Comparison of ENCODE assay signal across 26 cellular contexts in the genomic region with DNA sequence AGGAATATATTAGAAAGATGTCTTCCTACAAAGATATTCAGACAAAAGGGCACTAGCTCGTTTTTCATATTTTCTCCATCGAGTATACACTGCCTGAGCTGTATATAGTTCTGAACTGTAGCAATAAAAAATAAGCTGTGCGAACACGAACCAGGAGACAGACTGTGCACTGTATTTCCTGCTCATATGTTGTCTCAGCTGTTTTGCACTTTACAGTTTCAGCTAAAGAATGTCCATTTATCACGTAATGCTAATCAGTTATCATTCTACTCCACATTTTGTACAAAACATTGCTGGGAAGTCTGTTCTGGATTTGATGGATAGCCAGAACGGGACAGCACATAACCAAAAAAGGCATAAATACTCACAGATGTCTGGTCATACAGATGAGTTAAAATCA.
DNase-seq lines count a peak whose midpoint lies in the region; ATAC-seq, FAIRE-seq and TF ChIP-seq lines count a peak whose summit lies in the region.
"Had no signal": no experiment of that assay in that cellular context is flagged by ENCODE, and none has a peak within 500 bp of the region (broad histone marks: within the 10 kb centered on the region; RNA-seq: fewer than 3 reads in every experiment).

No MANE protein-coding gene starts in this region.

- ATAC-seq in right lobe of liver (peak; percentile 17 to 61 (median 48)), HepG2 (no peak), aorta (ENCODE audit: low FRiP score) (no peak)
- no peak for ATAC-seq in effector memory CD8-positive, alpha-beta T cell (replicated peaks)
- ATAC-seq: foreskin keratinocyte; naive thymus-derived CD8-positive, alpha-beta T cell; WTC11 had no signal

- H2AFZ ChIP-seq in HepG2 (ENCODE audit: low read length): no peak overlapping the region

- H3K4me3 ChIP-seq in right lobe of liver (no peak overlapping the region), HepG2 (replicated peaks in 1 of 3; ENCODE audit: insufficient read depth in 1 of 3, low read depth in 2 of 3, low read length in 3 of 3) (no peak overlapping the region), ascending aorta (peak overlapping the region; percentile 19 to 48), aorta (ENCODE audit: low read length in 2 of 2) (peak overlapping the region; percentile 64), small intestine (ENCODE audit: low read depth in 1 of 2, low read length in 2 of 2) (no peak overlapping the region)
- H3K4me3 ChIP-seq: colonic mucosa, HAP-1, Peyer's patch had no signal

- CTCF ChIA-PET in HepG2 (lab: Yijun Ruan, JAX; ENCODE audit: low intra/inter-chr PET ratio, low total read pairs): no interaction called here

- no peak for TF ChIP-seq POLR2A in right lobe of liver (IDR thresholded peaks at IDR 0.05)
- no peak for TF ChIP-seq POLR2A in HepG2 (IDR thresholded peaks at IDR 0.05; ENCODE audit: insufficient read depth in 1 of 2, low read depth in 2 of 2, low read length in 2 of 2)

- no peak overlapping the region for H3K4me2 ChIP-seq in HepG2 (ENCODE audit: low read depth, low read length)
- H3K4me2 ChIP-seq: KMS-11 had no signal

- POLR2A ChIA-PET in HepG2 (lab: Yijun Ruan, JAX): no interaction called here

- peaks cover 11 to 23% of the 10 kb centered on the region in 2 donors for H3K9me3 Mint-ChIP-seq in effector memory CD8-positive, alpha-beta T cell

- no peak for TF ChIP-seq RAD21 in HepG2 (CRISPR knock-in tag; IDR thresholded peaks at IDR 0.05)

- TF ChIP-seq CTCF in right lobe of liver (IDR thresholded peaks at IDR 0.05): no peak
- TF ChIP-seq CTCF in HepG2 (CRISPR knock-in tag; IDR thresholded peaks at IDR 0.05): no peak
- no peak for TF ChIP-seq CTCF in ascending aorta (IDR thresholded peaks at IDR 0.05)

- H3K36me3 ChIP-seq in right lobe of liver (no peaks in the 10 kb centered on the region), HepG2 (replicated peaks in 1 of 2; ENCODE audit: control insufficient read depth in 1 of 2, insufficient read depth in 2 of 2, low read length in 2 of 2) (no peaks in the 10 kb centered on the region), ascending aorta (no peaks in the 10 kb centered on the region), aorta (ENCODE audit: control insufficient read depth in 1 of 2, insufficient read depth in 2 of 2, low read length in 1 of 2) (no peaks in the 10 kb centered on the region), small intestine (ENCODE audit: control insufficient read depth in 2 of 2, insufficient read depth in 2 of 2, low read length in 2 of 2) (no peaks in the 10 kb centered on the region)
- H3K36me3 ChIP-seq: colonic mucosa, HAP-1, Peyer's patch, tibial nerve had no signal

- H3K4me1 ChIP-seq in right lobe of liver: no peaks in the 10 kb centered on the region
- no peaks in the 10 kb centered on the region for H3K4me1 ChIP-seq in HepG2 (ENCODE audit: insufficient read depth, low read length)
- no peaks in the 10 kb centered on the region for H3K4me1 ChIP-seq in ascending aorta
- H3K4me1 ChIP-seq in aorta (ENCODE audit: control insufficient read depth in 1 of 2, insufficient read depth in 2 of 2, low read length in 2 of 2): no peaks in the 10 kb centered on the region
- no peaks in the 10 kb centered on the region for H3K4me1 ChIP-seq in small intestine (ENCODE audit: control insufficient read depth in 2 of 2, insufficient read depth in 1 of 2, low read depth in 1 of 2, low read length in 1 of 2)
- H3K4me1 ChIP-seq: colonic mucosa, foreskin keratinocyte, HAP-1, Peyer's patch, tibial nerve had no signal

- H3K27me3 ChIP-seq in right lobe of liver (no peaks in the 10 kb centered on the region), HepG2 (ENCODE audit: control insufficient read depth in 1 of 2, insufficient read depth in 2 of 2, low read length in 2 of 2) (no peaks in the 10 kb centered on the region), ascending aorta (no peaks in the 10 kb centered on the region), aorta (ENCODE audit: control insufficient read depth in 1 of 2, insufficient read depth in 2 of 2, low read length in 1 of 2) (no peaks in the 10 kb centered on the region), small intestine (ENCODE audit: control insufficient read depth in 2 of 2, insufficient read depth in 2 of 2, low read length in 2 of 2) (no peaks in the 10 kb centered on the region)
- H3K27me3 ChIP-seq: colonic mucosa, foreskin keratinocyte, Peyer's patch, tibial nerve had no signal

- no peak for TF ChIP-seq EP300 in HepG2 (IDR thresholded peaks at IDR 0.05; ENCODE audit: low read depth in 2 of 2, low read length in 2 of 2)
- TF ChIP-seq EP300 in HepG2 (CRISPR knock-in tag; IDR thresholded peaks at IDR 0.05; ENCODE audit: borderline replicate concordance): no peak

- no peaks in the 10 kb centered on the region for H3K79me2 ChIP-seq in HepG2 (ENCODE audit: insufficient read depth, low read length)

- H4K20me1 ChIP-seq in HepG2 (ENCODE audit: insufficient read depth, low read length): no peaks in the 10 kb centered on the region

- H3K27ac Mint-ChIP-seq in effector memory CD8-positive, alpha-beta T cell: no peak overlapping the region
- H3K27ac Mint-ChIP-seq: naive thymus-derived CD8-positive, alpha-beta T cell; WTC11 had no signal

- FAIRE-seq in HepG2 (lab: Jason Lieb, UNC) (no peak), small intestine (lab: Jason Lieb, UNC) (no peak)
- FAIRE-seq: endothelial cell of umbilical vein had no signal

- in situ Hi-C loops in HepG2 (cut with HindIII; ENCODE audit: extremely low pct_ligation_motif_present, low pct_unique_long_range_greater_than_20kb): no loop called here

- H3K4me3 Mint-ChIP-seq in effector memory CD8-positive, alpha-beta T cell: no peak overlapping the region
- H3K4me3 Mint-ChIP-seq: naive thymus-derived CD8-positive, alpha-beta T cell; WTC11 had no signal

- DNase-seq in right lobe of liver: no peak
- no peak for DNase-seq in HepG2 (ENCODE audit: low spot score)
- no peak for DNase-seq in ascending aorta (ENCODE audit: low spot score in 2 of 2)
- DNase-seq in inferior parietal cortex (ENCODE audit: extremely low spot score): peak; percentile 30
- DNase-seq in aorta: no peak
- no peak for DNase-seq in NCI-H1436 treated with DMSO at 0.1 percent for 48 hours (lab: John Stamatoyannopoulos, UW)
- DNase-seq in small intestine: no peak
- DNase-seq in effector memory CD8-positive, alpha-beta T cell: no peak
- DNase-seq: activated CD4-positive, alpha-beta T cell treated with anti-CD3 and anti-CD28 coated beads, Interleukin-2, amount 50 U/mL, for 48 hours; activated naive CD4-positive, alpha-beta T cell; activated T-cell treated with anti-CD3 and anti-CD28 coated beads for 4 hours; colonic mucosa; DMS79 treated with DMSO at 0.1 percent for 48 hours; foreskin keratinocyte; naive thymus-derived CD8-positive, alpha-beta T cell; NCI-H187 treated with DMSO at 0.1 percent for 48 hours; NCI-H226; Peyer's patch; posterior cingulate gyrus; stimulated activated CD4-positive, alpha-beta T cell treated with anti-CD3 and anti-CD28 coated beads, Interleukin-2, amount 100 ng/mL, for 48 hours; stimulated activated naive CD4-positive, alpha-beta T cell treated with Interleukin-2 at 50 U/mL for 16 hours had no signal

- H3K9ac ChIP-seq in HepG2 (ENCODE audit: insufficient read depth, low read depth, low read length): no peak overlapping the region
- H3K9ac ChIP-seq: KMS-11 had no signal

- intact Hi-C loops in right lobe of liver (cut with DNase I): no loop called here
- intact Hi-C loops in HepG2 (cut with micrococcal nuclease; ENCODE audit: unreplicated experiment): no loop called here
- intact Hi-C loops in ascending aorta (cut with DNase I): no loop called here
- intact Hi-C loops in aorta (cut with DNase I): no loop called here

- no peaks in the 10 kb centered on the region for H3K27me3 Mint-ChIP-seq in effector memory CD8-positive, alpha-beta T cell
- H3K27me3 Mint-ChIP-seq: naive thymus-derived CD8-positive, alpha-beta T cell had no signal

- H3K27ac ChIP-seq in right lobe of liver: no peak overlapping the region
- H3K27ac ChIP-seq in HepG2 (ENCODE audit: extremely low read length, insufficient read depth, low read length): no peak overlapping the region
- H3K27ac ChIP-seq in ascending aorta: no peak overlapping the region
- no peak overlapping the region for H3K27ac ChIP-seq in aorta (ENCODE audit: low read depth in 1 of 2, low read length in 2 of 2)
- H3K27ac ChIP-seq in small intestine (ENCODE audit: low read depth in 1 of 2, low read length in 1 of 2): no peak overlapping the region
- H3K27ac ChIP-seq: colonic mucosa, foreskin keratinocyte, KMS-11, Peyer's patch, tibial nerve had no signal

- no peaks in the 10 kb centered on the region for H3K36me3 Mint-ChIP-seq in effector memory CD8-positive, alpha-beta T cell (ENCODE audit: insufficient read depth)

- H3K4me1 Mint-ChIP-seq in effector memory CD8-positive, alpha-beta T cell (ENCODE audit: low read depth in 2 of 2): no peaks in the 10 kb centered on the region
- H3K4me1 Mint-ChIP-seq: naive thymus-derived CD8-positive, alpha-beta T cell; WTC11 had no signal

- WGBS in right lobe of liver (ENCODE audit: insufficient coverage, low coverage, low lambda C conversion rate, missing lambda C conversion rate): 28% methylated on average over 6 of the region's 6 CpGs
- 10% methylated on average over 6 of the region's 6 CpGs for WGBS in HepG2 (ENCODE audit: low lambda C conversion rate)
- WGBS in aorta, 2 donors: 4 to 8% methylated on average over 6 of the region's 6 CpGs
- 36 to 56% (median 49%) methylated on average over 6 of the region's 6 CpGs for WGBS in small intestine, 3 donors

- no TSS peak for BruUV-seq in HepG2 (replicated peaks; lab: Mats Ljungman, UMichigan)

- H3K9me3 ChIP-seq in right lobe of liver (no peaks in the 10 kb centered on the region), HepG2 (ENCODE audit: low read length) (no peaks in the 10 kb centered on the region), ascending aorta (no peaks in the 10 kb centered on the region), aorta (ENCODE audit: control insufficient read depth, low read length) (no peaks in the 10 kb centered on the region), small intestine (ENCODE audit: control insufficient read depth, low read depth) (no peaks in the 10 kb centered on the region)
- H3K9me3 ChIP-seq: colonic mucosa, HAP-1, Peyer's patch, tibial nerve had no signal

TF ChIP-seq in HepG2, 621 proteins besides CTCF, POLR2A, EP300 and RAD21 (continues in another document):
- TF ChIP-seq, protein P1, sequence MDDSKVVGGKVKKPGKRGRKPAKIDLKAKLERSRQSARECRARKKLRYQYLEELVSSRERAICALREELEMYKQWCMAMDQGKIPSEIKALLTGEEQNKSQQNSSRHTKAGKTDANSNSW (CRISPR knock-in tag; IDR thresholded peaks at IDR 0.05; ENCODE audit: borderline replicate concordance): no peak
- no peak for TF ChIP-seq JUN (CRISPR knock-in tag; IDR thresholded peaks at IDR 0.05)
- no peak for TF ChIP-seq CEBPG (CRISPR knock-in tag; IDR thresholded peaks at IDR 0.05)
- no peak for TF ChIP-seq CBX2 (IDR thresholded peaks at IDR 0.05; ENCODE audit: low read depth, low read length)
- TF ChIP-seq CBX2 (CRISPR knock-in tag; IDR thresholded peaks at IDR 0.05; ENCODE audit: low read depth): no peak
- TF ChIP-seq ZSCAN9 (CRISPR knock-in tag; IDR thresholded peaks at IDR 0.05; ENCODE audit: borderline replicate concordance): no peak

Comparison
In these comparisons a context has a peak if more than half of its experiments do, and no peak if none do; other contexts are left out.
1. ATAC-seq: peak in right lobe of liver (4 of 4); none in HepG2 (single experiment), aorta (single experiment) and effector memory CD8-positive, alpha-beta T cell (single experiment).
2. H3K4me3 ChIP-seq: peak in ascending aorta (2 of 2) and aorta (2 of 2); none in right lobe of liver (0 of 3), HepG2 (0 of 3) and small intestine (0 of 2).